In genomic region chr17:38786372-38786771, GRCh38 we compare ENCODE assay signal across 1 cellular context.
TF ChIP-seq lines count a peak whose summit lies in the region.

No MANE protein-coding gene starts in this region.

TF ChIP-seq in HepG2, 621 proteins besides CTCF, POLR2A, EP300 and RAD21:
- no peak for TF ChIP-seq KDM2A (CRISPR knock-in tag; IDR thresholded peaks at IDR 0.05; ENCODE audit: borderline replicate concordance, low read depth)
- TF ChIP-seq TAF1 (CRISPR knock-in tag; IDR thresholded peaks at IDR 0.05): peak; percentile 20; the same call in 1 of the 2 replicates
